Comparison of ENCODE assay signal across 9 cellular contexts in genomic region chr1:110783292-110783918, GRCh38.
A peak's percentile ranks its signal among the peaks of the same experiment; 100 is the strongest.
DNase-seq lines count a peak whose midpoint lies in the region; ATAC-seq and TF ChIP-seq lines count a peak whose summit lies in the region.
"Had no signal": no experiment of that assay in that cellular context is flagged by ENCODE, and none has a peak within 500 bp of the region (broad histone marks: within the 10 kb centered on the region; RNA-seq: fewer than 3 reads in every experiment).

No MANE protein-coding gene starts in this region.

- H3K27me3 ChIP-seq in body of pancreas, result no peaks in the 10 kb centered on the region
- H3K27me3 ChIP-seq: BLaER1 treated with 17β-estradiol and CSF1 and Interleukin-3, amounts not matched to agents 10 nM and 100 nM had no signal

- peak; percentile 24 to 34 for DNase-seq in NCI-H2081 (lab: John Stamatoyannopoulos, UW)
- no peak for DNase-seq in NCI-H2081 treated with DMSO at 0.1 percent for 48 hours (lab: John Stamatoyannopoulos, UW)
- DNase-seq in NCI-H1930 (lab: John Stamatoyannopoulos, UW), result peak; percentile 25 to 35
- DNase-seq in T-helper 9 cell, result peak; percentile 23
- peak; percentile 40 to 60 (median 58) for DNase-seq in body of pancreas
- DNase-seq in iPS-NIHi7 (ENCODE audit: extremely low spot score), result peak; percentile 83
- DNase-seq in stimulated activated CD4-positive, alpha-beta T cell treated with anti-CD3 and anti-CD28 coated beads, Interleukin-12 subunit alpha, Interleukin-12 subunit beta, amount 100 ng/mL, for 4 hours, result peak; percentile 33

- H3K9me3 ChIP-seq in body of pancreas, result no peaks in the 10 kb centered on the region

- WGBS in body of pancreas, 2 donors, result 0 to 5% methylated on average over 5 of the region's 5 CpGs

- H3K36me3 ChIP-seq in body of pancreas (replicated peaks in 1 of 2; ENCODE audit: insufficient read depth in 1 of 2, low read depth in 2 of 2), result no peaks in the 10 kb centered on the region
- H3K36me3 ChIP-seq: BLaER1 treated with 17β-estradiol and CSF1 and Interleukin-3, amounts not matched to agents 10 nM and 100 nM had no signal

- no peak overlapping the region for H3K4me3 ChIP-seq in body of pancreas
- H3K4me3 ChIP-seq: BLaER1 treated with 17β-estradiol and CSF1 and Interleukin-3, amounts not matched to agents 10 nM and 100 nM had no signal

- peaks cover 5% of the 10 kb centered on the region for H3K4me1 ChIP-seq in body of pancreas

- intact Hi-C loops in body of pancreas (cut with DNase I), result no loop called here

- ATAC-seq in body of pancreas (no peak), HG02588 (IDR thresholded peaks at IDR 0.05; ENCODE audit: unreplicated experiment) (no peak)

- TF ChIP-seq POLR2A in body of pancreas (IDR thresholded peaks at IDR 0.05), result no peak

- H3K27ac ChIP-seq in body of pancreas, result no peak overlapping the region

- peak; percentile 89 to 92 (median 91) for TF ChIP-seq CTCF in body of pancreas (IDR thresholded peaks at IDR 0.05)
